ENCODE assay signal across 9 cellular contexts in genomic region chr7:118477026-118477425, GRCh38.
"Had no signal": no experiment of that assay in that cellular context is flagged by ENCODE, and none has a peak within 500 bp of the region (broad histone marks: within the 10 kb centered on the region; RNA-seq: fewer than 3 reads in every experiment).

No MANE protein-coding gene starts in this region.

- H2AFZ ChIP-seq: GM23248 had no signal

- ATAC-seq: K562 had no signal

- H3K9ac ChIP-seq: GM23248 had no signal

- DNase-seq: GM23248, GOT3, H9, HCEC 1CT, IMR-90, KG1 had no signal

- H3K27ac ChIP-seq: GM23248 had no signal

- FAIRE-seq: H54, HTR-8/SVneo, K562 had no signal

- H3K4me3 ChIP-seq: GM23248, K562 had no signal
